In genomic region chr10:76437011-76437410, GRCh38 we compare ENCODE assay signal across 15 cellular contexts.
"Had no signal": no experiment of that assay in that cellular context is flagged by ENCODE, and none has a peak within 500 bp of the region (broad histone marks: within the 10 kb centered on the region; RNA-seq: fewer than 3 reads in every experiment).

No MANE protein-coding gene starts in this region.

- DNase-seq: activated CD4-positive, alpha-beta T cell treated with anti-CD3 and anti-CD28 coated beads, Interleukin-2, amount 50 U/mL, for 4 hours; activated gamma-delta T cell; adrenal gland; dermis blood vessel endothelial cell; effector memory CD4-positive, alpha-beta T cell; esophagus squamous epithelium; lower lobe of right lung; occipital lobe; stimulated activated CD4-positive, alpha-beta T cell treated with anti-CD3 and anti-CD28 coated beads, Interleukin-15, amount 100 ng/mL, for 24 hours; stimulated activated CD4-positive, alpha-beta T cell treated with anti-CD3 and anti-CD28 coated beads, Interleukin-2, amount 100 ng/mL, for 48 hours; stomach; T-helper 2 cell; WERI-Rb-1 had no signal

- H3K36me3 ChIP-seq: adrenal gland, esophagus squamous epithelium, lower lobe of right lung, stomach, WERI-Rb-1 had no signal

- H3K27me3 ChIP-seq: adrenal gland, esophagus squamous epithelium, stomach had no signal

- H3K9me3 ChIP-seq: adrenal gland, esophagus squamous epithelium, lower lobe of right lung, stomach had no signal

- ATAC-seq: activated naive CD4-positive, alpha-beta T cell treated with anti-CD3 and anti-CD28 coated beads, Interleukin-2, amount 50 U/mL, for 72 hours; lower lobe of right lung had no signal

- H3K4me3 ChIP-seq: adrenal gland, esophagus squamous epithelium, lower lobe of right lung, skin epidermis, stomach had no signal

- H3K27ac ChIP-seq: lower lobe of right lung, skin epidermis, stomach, WERI-Rb-1 had no signal
